Comparison of ENCODE assay signal across 32 cellular contexts in genomic region chr1:47280142-47280541, GRCh38. TPM values are rescaled to one million over a fixed set of nuclear protein-coding genes. Genes with fewer than 3 reads are reported as not detected.
A peak's percentile ranks its signal among the peaks of the same experiment; 100 is the strongest.
DNase-seq lines count a peak whose midpoint lies in the region; ATAC-seq and TF ChIP-seq lines count a peak whose summit lies in the region.
"Had no signal": no experiment of that assay in that cellular context is flagged by ENCODE, and none has a peak within 500 bp of the region (broad histone marks: within the 10 kb centered on the region; RNA-seq: fewer than 3 reads in every experiment).

No MANE protein-coding gene starts in this region.

- H3K4me1 ChIP-seq in mesenchymal stem cell (ENCODE audit: control insufficient read depth, insufficient read depth, low read depth, low read length) (no peaks in the 10 kb centered on the region), lower lobe of right lung (no peaks in the 10 kb centered on the region)
- H3K4me1 ChIP-seq: sigmoid colon, tibial artery had no signal

- H3K4me2 ChIP-seq in mesenchymal stem cell (ENCODE audit: low read length, poor library complexity, severe bottlenecking): no peak overlapping the region

- peak; percentile 26 for DNase-seq in EH (ENCODE audit: low read depth)
- peak; percentile 4 for DNase-seq in RPMI7951 (ENCODE audit: low read depth)
- peak; percentile 31 to 60 for DNase-seq in erythroblast (lab: John Stamatoyannopoulos, UW)
- no peak for DNase-seq in mesenchymal stem cell
- no peak for DNase-seq in lower lobe of right lung
- no peak for DNase-seq in ACHN
- DNase-seq in activated naive CD4-positive, alpha-beta T cell treated with anti-CD3 and anti-CD28 coated beads, Interleukin-2, amount 50 U/mL, for 72 hours (ENCODE audit: low spot score in 2 of 2): no peak
- DNase-seq: activated CD4-positive, alpha-beta T cell treated with anti-CD3 and anti-CD28 coated beads, Interleukin-2, amount 50 U/mL, for 48 hours; activated CD4-positive, CD25-positive, alpha-beta regulatory T cell; activated naive CD4-positive, alpha-beta T cell; activated T-cell treated with anti-CD3 and anti-CD28 coated beads, Interleukin-2, amount 50 U/mL, for 72 hours; dermis blood vessel endothelial cell; DMS79; endodermal cell; immature natural killer cell; KG1; mesendoderm; MG63; NCI-H1105 treated with DMSO at 0.1 percent for 48 hours; NCI-H1930; NCI-H2171 treated with DMSO at 0.1 percent for 48 hours; NCI-H510A treated with DMSO at 0.1 percent for 48 hours; RPMI8226; sigmoid colon; stimulated activated CD4-positive, alpha-beta T cell treated with anti-CD3 and anti-CD28 coated beads, Interleukin-4, amount 100 ng/mL, for 1 hour; T-helper 1 cell; tibial artery had no signal

- TF ChIP-seq POLR2A in erythroblast (IDR thresholded peaks at IDR 0.05; ENCODE audit: low read length): no peak

- H2BK5ac ChIP-seq in mesenchymal stem cell (ENCODE audit: low read depth, low read length, poor library complexity, severe bottlenecking): no peak overlapping the region

- H2AFZ ChIP-seq in mesenchymal stem cell (ENCODE audit: low read depth, low read length): no peak overlapping the region

- no peak overlapping the region for H2BK15ac ChIP-seq in mesenchymal stem cell (ENCODE audit: low read depth, poor library complexity, severe bottlenecking)

- WGBS in mesenchymal stem cell: 95% methylated on average over 3 of the region's 3 CpGs

- no peak overlapping the region for H3K9ac ChIP-seq in mesenchymal stem cell (ENCODE audit: low read length)

- H3K27ac Mint-ChIP-seq in activated naive CD4-positive, alpha-beta T cell treated with anti-CD3 and anti-CD28 coated beads, Interleukin-2, amount 50 U/mL, for 72 hours: no peak overlapping the region
- H3K27ac Mint-ChIP-seq: activated T-cell treated with anti-CD3 and anti-CD28 coated beads, Interleukin-2, amount 50 U/mL, for 72 hours; endodermal cell; immature natural killer cell; progenitor cell of endocrine pancreas had no signal

- intact Hi-C loops in lower lobe of right lung (cut with DNase I): no loop called here

- no peak overlapping the region for H2BK120ac ChIP-seq in mesenchymal stem cell (ENCODE audit: low read depth, low read length)

- H3K4me3 ChIP-seq in mesenchymal stem cell (ENCODE audit: insufficient read depth in 1 of 2, low read depth in 1 of 2, low read length in 2 of 2): no peak overlapping the region
- H3K4me3 ChIP-seq in lower lobe of right lung: no peak overlapping the region
- H3K4me3 ChIP-seq: MG63, sigmoid colon, tibial artery had no signal

- peak overlapping the region; percentile 3 for H4K91ac ChIP-seq in mesenchymal stem cell (ENCODE audit: low read length)

- no peak for TF ChIP-seq CTCF in lower lobe of right lung (IDR thresholded peaks at IDR 0.05)

- no peak overlapping the region for H3K27ac ChIP-seq in mesenchymal stem cell (ENCODE audit: low read length, poor library complexity, severe bottlenecking)
- no peak overlapping the region for H3K27ac ChIP-seq in lower lobe of right lung
- H3K27ac ChIP-seq: sigmoid colon, tibial artery had no signal

- H4K8ac ChIP-seq in mesenchymal stem cell (ENCODE audit: low read length): no peak overlapping the region

- peaks cover 16 to 24% of the 10 kb centered on the region in 2 donors for H3K36me3 Mint-ChIP-seq in activated naive CD4-positive, alpha-beta T cell treated with anti-CD3 and anti-CD28 coated beads, Interleukin-2, amount 50 U/mL, for 72 hours

- no peak overlapping the region for H3K23ac ChIP-seq in mesenchymal stem cell (ENCODE audit: low read length in 2 of 2)

- H3K9me3 ChIP-seq in mesenchymal stem cell (ENCODE audit: control insufficient read depth, low read length) (no peaks in the 10 kb centered on the region), lower lobe of right lung (no peaks in the 10 kb centered on the region)
- H3K9me3 ChIP-seq: MG63, sigmoid colon, tibial artery had no signal

- H3K4ac ChIP-seq in mesenchymal stem cell (ENCODE audit: low read depth in 1 of 2, low read length in 2 of 2): no peak overlapping the region

- H3K36me3 ChIP-seq in mesenchymal stem cell (ENCODE audit: control insufficient read depth in 1 of 2, insufficient read depth in 2 of 2, low read depth in 1 of 2, low read length in 2 of 2) (peaks cover 3 to 31% of the 10 kb centered on the region in 2 experiments), lower lobe of right lung (no peaks in the 10 kb centered on the region)
- H3K36me3 ChIP-seq: sigmoid colon, tibial artery had no signal

- in situ Hi-C loops in ACHN (cut with HindIII; ENCODE audit: low pct_ligation_motif_present, low pct_unique_long_range_greater_than_20kb, low sequenced_read_pairs): no loop called here

- no peak overlapping the region for H2BK12ac ChIP-seq in mesenchymal stem cell (ENCODE audit: low read length in 2 of 2)

- no peak overlapping the region for H3K14ac ChIP-seq in mesenchymal stem cell (ENCODE audit: low read length in 2 of 2)

- no peaks in the 10 kb centered on the region for H3K9me3 Mint-ChIP-seq in activated naive CD4-positive, alpha-beta T cell treated with anti-CD3 and anti-CD28 coated beads, Interleukin-2, amount 50 U/mL, for 72 hours
- H3K9me3 Mint-ChIP-seq: activated T-cell treated with anti-CD3 and anti-CD28 coated beads, Interleukin-2, amount 50 U/mL, for 72 hours; CD14-positive monocyte; endodermal cell; immature natural killer cell; neural crest cell had no signal

- H3K79me1 ChIP-seq in mesenchymal stem cell (replicated peaks; ENCODE audit: low read length, poor library complexity, severe bottlenecking): peaks cover 13% of the 10 kb centered on the region

- no peak overlapping the region for H2AK5ac ChIP-seq in mesenchymal stem cell (ENCODE audit: low read length, severe bottlenecking)

- no peak overlapping the region for H3K18ac ChIP-seq in mesenchymal stem cell (ENCODE audit: low read depth in 1 of 2, low read length in 2 of 2)

- ATAC-seq in lower lobe of right lung: no peak
- no peak for ATAC-seq in activated naive CD4-positive, alpha-beta T cell treated with anti-CD3 and anti-CD28 coated beads, Interleukin-2, amount 50 U/mL, for 72 hours
- ATAC-seq: activated T-cell treated with anti-CD3 and anti-CD28 coated beads, Interleukin-2, amount 50 U/mL, for 72 hours; left lobe of liver had no signal

- H3K27me3 ChIP-seq in mesenchymal stem cell (ENCODE audit: control insufficient read depth in 1 of 2, insufficient read depth in 1 of 2, low read length in 2 of 2): no peaks in the 10 kb centered on the region
- no peaks in the 10 kb centered on the region for H3K27me3 ChIP-seq in lower lobe of right lung (ENCODE audit: low read depth)
- H3K27me3 ChIP-seq: MG63, sigmoid colon, tibial artery had no signal

RNA-seq across cellular contexts. Expression of gene STIL, which starts 33.8 kb away (rescaled TPM):
- total RNA-seq in RPMI7951 (2014; rRNA removed; shearing (Covaris generic)): 31.6 and 38.8 TPM in 2 replicates
- 2.6 TPM for polyA plus RNA-seq in mesenchymal stem cell (2013, experiment 1 of 2)
- 2.6 TPM for polyA plus RNA-seq in mesenchymal stem cell (2013, experiment 2 of 2)
- total RNA-seq in lower lobe of right lung: 1.6 TPM
- 10 to 100 TPM; 34.7 to 69.9 TPM for total RNA-seq in activated naive CD4-positive, alpha-beta T cell treated with anti-CD3 and anti-CD28 coated beads, Interleukin-2, amount 50 U/mL, for 72 hours

RNA-seq across cellular contexts. Expression of gene TAL1, which starts 48.1 kb away (rescaled TPM):
- total RNA-seq in RPMI7951 (2014; rRNA removed; shearing (Covaris generic)): not detected in 2 replicates
- not detected for polyA plus RNA-seq in mesenchymal stem cell (2013, experiment 1 of 2)
- not detected for polyA plus RNA-seq in mesenchymal stem cell (2013, experiment 2 of 2)
- 15.4 TPM for total RNA-seq in lower lobe of right lung
- under 1 TPM; 0.11 to 0.14 TPM for total RNA-seq in activated naive CD4-positive, alpha-beta T cell treated with anti-CD3 and anti-CD28 coated beads, Interleukin-2, amount 50 U/mL, for 72 hours
- total RNA-seq: fibroblast of lung, progenitor cell of endocrine pancreas had no signal

RNA-seq across cellular contexts. Expression of gene CMPK1, which starts 53.4 kb away (rescaled TPM):
- total RNA-seq in RPMI7951 (2014; rRNA removed; shearing (Covaris generic)): 137 and 168 TPM in 2 replicates
- polyA plus RNA-seq in mesenchymal stem cell (2013, experiment 1 of 2): 63.7 TPM
- 71.7 TPM for polyA plus RNA-seq in mesenchymal stem cell (2013, experiment 2 of 2)
- total RNA-seq in lower lobe of right lung: 116 TPM
- 100 to 1,000 TPM in 1 of 2 donors, 10 to 100 TPM in 1; 84.9 to 128 TPM for total RNA-seq in activated naive CD4-positive, alpha-beta T cell treated with anti-CD3 and anti-CD28 coated beads, Interleukin-2, amount 50 U/mL, for 72 hours

Comparison
In these comparisons a context has a peak if more than half of its experiments do, and no peak if none do; other contexts are left out.
1. DNase-seq: peak in EH (single experiment), RPMI7951 (single experiment) and erythroblast (2 of 2); none in mesenchymal stem cell (single experiment), lower lobe of right lung (single experiment), ACHN (single experiment) and activated naive CD4-positive, alpha-beta T cell treated with anti-CD3 and anti-CD28 coated beads, Interleukin-2, amount 50 U/mL, for 72 hours (0 of 2).
2. RNA of gene STIL, which starts 33.8 kb away (total RNA-seq): 34.7 to 69.9 TPM in activated naive CD4-positive, alpha-beta T cell treated with anti-CD3 and anti-CD28 coated beads, Interleukin-2, amount 50 U/mL, for 72 hours and 31.6 to 38.8 TPM in RPMI7951; 1.6 TPM in lower lobe of right lung (single experiment); every median in the first group is over 10 times any median in the second.
3. RNA of gene TAL1, which starts 48.1 kb away (total RNA-seq): 15.4 TPM in lower lobe of right lung (single experiment); 0.11 to 0.14 TPM in activated naive CD4-positive, alpha-beta T cell treated with anti-CD3 and anti-CD28 coated beads, Interleukin-2, amount 50 U/mL, for 72 hours and not detected in RPMI7951; every median in the first group is over 10 times any median in the second.